In the genomic region with DNA sequence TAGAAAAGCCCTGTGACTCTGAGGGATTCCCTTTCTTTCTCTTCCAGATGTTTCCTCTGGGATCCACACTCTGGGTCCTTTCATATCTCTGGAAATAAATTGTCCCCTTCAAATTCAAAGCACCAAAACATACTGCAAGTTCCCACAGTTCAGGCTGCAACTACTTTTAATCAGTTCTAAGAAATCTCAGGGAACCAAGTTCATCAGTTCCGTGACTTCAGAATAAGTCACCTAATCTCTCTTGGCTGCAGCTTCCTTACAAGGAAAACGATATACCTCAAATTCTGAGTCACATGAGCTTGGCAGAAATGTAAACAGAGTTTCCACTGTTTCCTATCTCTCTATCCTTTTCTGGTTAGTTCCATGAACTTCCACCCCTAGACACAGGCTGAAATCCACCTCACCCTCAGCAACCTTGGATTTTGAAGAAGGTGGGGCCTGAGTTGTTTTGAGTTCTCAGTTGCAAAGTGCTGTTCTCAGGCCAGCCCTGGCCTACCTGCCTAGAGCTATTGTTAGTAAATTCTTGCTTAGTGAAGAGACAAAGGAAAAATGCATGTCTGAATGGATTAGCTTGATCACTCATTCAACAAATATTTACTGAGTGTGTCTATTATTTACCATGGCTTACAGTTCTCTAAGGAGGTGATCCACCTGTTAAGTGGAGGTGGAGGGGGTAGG, we compare ENCODE assay signal across 1 cellular context.
A peak's percentile ranks its signal among the peaks of the same experiment; 100 is the strongest.
TF ChIP-seq lines count a peak whose summit lies in the region.

No MANE protein-coding gene starts in this region.

TF ChIP-seq in K562, 482 proteins besides CTCF, POLR2A, EP300 and RAD21 (continued from another document):
- TF ChIP-seq ATF4 (CRISPR knock-in tag; IDR thresholded peaks at IDR 0.05) (no peak), ZC3H8 (IDR thresholded peaks at IDR 0.05) (no peak), C11orf30 (IDR thresholded peaks at IDR 0.05; ENCODE audit: low read depth) (no peak), TAL1 (IDR thresholded peaks at IDR 0.05) (no peak; the same call in 1 of the 2 replicates), ZBTB11 (CRISPR knock-in tag; IDR thresholded peaks at IDR 0.05) (peak in 1 of 3 experiments; percentile 52; a peak in 1 of 6 replicates), BRF1 (IDR thresholded peaks at IDR 0.05; ENCODE audit: borderline replicate concordance, extremely low read depth, insufficient read length) (no peak), NCOR1 (IDR thresholded peaks at IDR 0.05) (peak; percentile 61), MCM2 (IDR thresholded peaks at IDR 0.05; ENCODE audit: low read depth) (no peak), PHTF2 (CRISPR knock-in tag; IDR thresholded peaks at IDR 0.05) (no peak; the same call in 1 of the 2 replicates), MYC (IDR thresholded peaks at IDR 0.05; ENCODE audit: low read depth, low read length) (peak; percentile 56; the same call in 1 of the 2 replicates), MYC (CRISPR knock-in tag; IDR thresholded peaks at IDR 0.05; ENCODE audit: borderline replicate concordance, low read depth) (no peak), DACH1 (IDR thresholded peaks at IDR 0.05; ENCODE audit: partially characterized antibody) (no peak)
- TF ChIP-seq, protein P1, sequence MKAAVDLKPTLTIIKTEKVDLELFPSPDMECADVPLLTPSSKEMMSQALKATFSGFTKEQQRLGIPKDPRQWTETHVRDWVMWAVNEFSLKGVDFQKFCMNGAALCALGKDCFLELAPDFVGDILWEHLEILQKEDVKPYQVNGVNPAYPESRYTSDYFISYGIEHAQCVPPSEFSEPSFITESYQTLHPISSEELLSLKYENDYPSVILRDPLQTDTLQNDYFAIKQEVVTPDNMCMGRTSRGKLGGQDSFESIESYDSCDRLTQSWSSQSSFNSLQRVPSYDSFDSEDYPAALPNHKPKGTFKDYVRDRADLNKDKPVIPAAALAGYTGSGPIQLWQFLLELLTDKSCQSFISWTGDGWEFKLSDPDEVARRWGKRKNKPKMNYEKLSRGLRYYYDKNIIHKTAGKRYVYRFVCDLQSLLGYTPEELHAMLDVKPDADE (conservative IDR thresholded peaks at IDR 0.05; ENCODE audit: control insufficient read depth, low read depth, low read length) = no peak
- TF ChIP-seq, protein P2, sequence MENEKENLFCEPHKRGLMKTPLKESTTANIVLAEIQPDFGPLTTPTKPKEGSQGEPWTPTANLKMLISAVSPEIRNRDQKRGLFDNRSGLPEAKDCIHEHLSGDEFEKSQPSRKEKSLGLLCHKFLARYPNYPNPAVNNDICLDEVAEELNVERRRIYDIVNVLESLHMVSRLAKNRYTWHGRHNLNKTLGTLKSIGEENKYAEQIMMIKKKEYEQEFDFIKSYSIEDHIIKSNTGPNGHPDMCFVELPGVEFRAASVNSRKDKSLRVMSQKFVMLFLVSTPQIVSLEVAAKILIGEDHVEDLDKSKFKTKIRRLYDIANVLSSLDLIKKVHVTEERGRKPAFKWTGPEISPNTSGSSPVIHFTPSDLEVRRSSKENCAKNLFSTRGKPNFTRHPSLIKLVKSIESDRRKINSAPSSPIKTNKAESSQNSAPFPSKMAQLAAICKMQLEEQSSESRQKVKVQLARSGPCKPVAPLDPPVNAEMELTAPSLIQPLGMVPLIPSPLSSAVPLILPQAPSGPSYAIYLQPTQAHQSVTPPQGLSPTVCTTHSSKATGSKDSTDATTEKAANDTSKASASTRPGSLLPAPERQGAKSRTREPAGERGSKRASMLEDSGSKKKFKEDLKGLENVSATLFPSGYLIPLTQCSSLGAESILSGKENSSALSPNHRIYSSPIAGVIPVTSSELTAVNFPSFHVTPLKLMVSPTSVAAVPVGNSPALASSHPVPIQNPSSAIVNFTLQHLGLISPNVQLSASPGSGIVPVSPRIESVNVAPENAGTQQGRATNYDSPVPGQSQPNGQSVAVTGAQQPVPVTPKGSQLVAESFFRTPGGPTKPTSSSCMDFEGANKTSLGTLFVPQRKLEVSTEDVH (IDR thresholded peaks at IDR 0.05; ENCODE audit: low read depth, partially characterized antibody) = peak; percentile 15
- TF ChIP-seq, protein P3, sequence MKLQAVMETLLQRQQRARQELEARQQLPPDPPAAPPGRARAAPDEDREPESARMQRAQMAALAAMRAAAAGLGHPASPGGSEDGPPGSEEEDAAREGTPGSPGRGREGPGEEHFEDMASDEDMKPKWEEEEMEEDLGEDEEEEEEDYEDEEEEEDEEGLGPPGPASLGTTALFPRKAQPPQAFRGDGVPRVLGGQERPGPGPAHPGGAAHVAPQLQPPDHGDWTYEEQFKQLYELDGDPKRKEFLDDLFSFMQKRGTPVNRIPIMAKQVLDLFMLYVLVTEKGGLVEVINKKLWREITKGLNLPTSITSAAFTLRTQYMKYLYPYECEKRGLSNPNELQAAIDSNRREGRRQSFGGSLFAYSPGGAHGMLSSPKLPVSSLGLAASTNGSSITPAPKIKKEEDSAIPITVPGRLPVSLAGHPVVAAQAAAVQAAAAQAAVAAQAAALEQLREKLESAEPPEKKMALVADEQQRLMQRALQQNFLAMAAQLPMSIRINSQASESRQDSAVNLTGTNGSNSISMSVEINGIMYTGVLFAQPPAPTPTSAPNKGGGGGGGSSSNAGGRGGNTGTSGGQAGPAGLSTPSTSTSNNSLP (IDR thresholded peaks at IDR 0.05; ENCODE audit: borderline replicate concordance, low read depth, low read length) = no peak
